In the genomic region with DNA sequence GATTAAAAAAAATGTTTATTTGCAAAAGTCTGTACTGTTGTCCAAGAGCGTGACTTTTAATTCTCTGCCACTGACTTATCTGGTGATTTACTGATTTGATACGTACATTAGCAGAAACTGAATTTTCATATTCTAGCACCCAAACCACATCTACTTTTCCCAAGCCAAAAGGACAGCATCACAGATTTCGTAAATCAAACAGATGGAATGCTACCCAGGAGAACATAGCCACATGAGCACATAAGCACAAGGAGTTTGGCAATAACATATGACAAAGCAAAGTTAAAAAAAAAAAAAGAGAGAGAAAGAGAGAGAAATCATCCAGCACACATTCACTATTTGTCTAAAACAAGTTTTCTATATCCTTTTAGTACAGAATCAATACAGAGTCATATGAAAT, we compare ENCODE assay signal across 34 cellular contexts.
DNase-seq lines count a peak whose midpoint lies in the region; ATAC-seq and TF ChIP-seq lines count a peak whose summit lies in the region.
"Had no signal": no experiment of that assay in that cellular context is flagged by ENCODE, and none has a peak within 500 bp of the region (broad histone marks: within the 10 kb centered on the region; RNA-seq: fewer than 3 reads in every experiment).

No MANE protein-coding gene starts in this region.

- no peaks in the 10 kb centered on the region for H3K4me1 ChIP-seq in upper lobe of right lung
- H3K4me1 ChIP-seq: esophagus squamous epithelium, left lung, pancreas, testis had no signal

- no peak overlapping the region for H3K27ac Mint-ChIP-seq in immature natural killer cell
- H3K27ac Mint-ChIP-seq: activated CD8-positive, alpha-beta memory T cell treated with anti-CD3 and anti-CD28 coated beads, Interleukin-2, amount 10 ng/mL, durations not matched to agents 7 days and 5 days; activated naive CD8-positive, alpha-beta T cell treated with anti-CD3 and anti-CD28 coated beads, Interleukin-2, amount 10 ng/mL, durations not matched to agents 7 days and 5 days; GM23338; T-helper 1 cell treated with Interleukin-12 subunit alpha and Interleukin-12 subunit beta and Interleukin-4 antibody, amounts not matched to agents 30 μg/mL and 1 μg/mL, for 36 hours had no signal

- H3K27ac ChIP-seq in upper lobe of right lung = no peak overlapping the region
- H3K27ac ChIP-seq: BLaER1 treated with 17β-estradiol and CSF1 and Interleukin-3, amounts not matched to agents 10 nM and 100 nM; dorsolateral prefrontal cortex; esophagus squamous epithelium; left lung; pancreas; PC-9; testis had no signal

- intact Hi-C loops in sciatic nerve (cut with DNase I) = no loop called here
- intact Hi-C loops in upper lobe of right lung (cut with DNase I) = no loop called here

- H3K9me3 Mint-ChIP-seq in immature natural killer cell = no peaks in the 10 kb centered on the region
- H3K9me3 Mint-ChIP-seq: activated naive CD8-positive, alpha-beta T cell treated with anti-CD3 and anti-CD28 coated beads, Interleukin-2, amount 10 ng/mL, durations not matched to agents 7 days and 5 days; central memory CD8-positive, alpha-beta T cell; neural crest cell had no signal

- no peak overlapping the region for H3K4me3 ChIP-seq in upper lobe of right lung
- H3K4me3 ChIP-seq: BLaER1 treated with 17β-estradiol and CSF1 and Interleukin-3, amounts not matched to agents 10 nM and 100 nM; dorsolateral prefrontal cortex; esophagus squamous epithelium; GM23338; left lung; pancreas; PC-9; testis had no signal

- H3K4me3 Mint-ChIP-seq in immature natural killer cell = no peak overlapping the region
- H3K4me3 Mint-ChIP-seq: activated CD8-positive, alpha-beta memory T cell treated with anti-CD3 and anti-CD28 coated beads, Interleukin-2, amount 10 ng/mL, durations not matched to agents 7 days and 5 days; activated naive CD8-positive, alpha-beta T cell treated with anti-CD3 and anti-CD28 coated beads, Interleukin-2, amount 10 ng/mL, durations not matched to agents 7 days and 5 days; central memory CD8-positive, alpha-beta T cell; GM23338; neural crest cell; T-helper 1 cell treated with Interleukin-12 subunit alpha and Interleukin-12 subunit beta and Interleukin-4 antibody, amounts not matched to agents 30 μg/mL and 1 μg/mL, for 36 hours had no signal

- H3K4me1 Mint-ChIP-seq in immature natural killer cell = peaks cover 15 to 19% of the 10 kb centered on the region in 2 donors
- H3K4me1 Mint-ChIP-seq: GM23338, neural crest cell had no signal

- ATAC-seq in sciatic nerve (peak; percentile 78), upper lobe of right lung (no peak)
- ATAC-seq: activated CD8-positive, alpha-beta memory T cell treated with anti-CD3 and anti-CD28 coated beads, Interleukin-2, amount 10 ng/mL, durations not matched to agents 7 days and 5 days; GM23338; left lung; pancreas; stimulated activated naive CD8-positive, alpha-beta T cell treated with anti-CD3 and anti-CD28 coated beads, Interleukin-15, Interleukin-2, amounts not matched to agents 100 U/mL and 50 U/mL, for 24 hours had no signal

- TF ChIP-seq CTCF in upper lobe of right lung (IDR thresholded peaks at IDR 0.05) = no peak

- no peaks in the 10 kb centered on the region for H3K27me3 ChIP-seq in upper lobe of right lung
- H3K27me3 ChIP-seq: BLaER1 treated with 17β-estradiol and CSF1 and Interleukin-3, amounts not matched to agents 10 nM and 100 nM; dorsolateral prefrontal cortex; esophagus squamous epithelium; left lung; pancreas; testis had no signal

- H3K27me3 Mint-ChIP-seq in immature natural killer cell (ENCODE audit: low read depth in 3 of 3) = peaks cover 0 to 12% (median 2%) of the 10 kb centered on the region in 3 donors
- H3K27me3 Mint-ChIP-seq: activated naive CD8-positive, alpha-beta T cell treated with anti-CD3 and anti-CD28 coated beads, Interleukin-2, amount 10 ng/mL, durations not matched to agents 7 days and 5 days had no signal

- no peaks in the 10 kb centered on the region for H3K36me3 Mint-ChIP-seq in immature natural killer cell

- DNase-seq in AG20443 (ENCODE audit: low spot score) = peak; percentile 57
- peak; percentile 53 for DNase-seq in MV-4-11 (lab: John Stamatoyannopoulos, UW)
- DNase-seq in fibroblast of gingiva (ENCODE audit: low read depth) = peak; percentile 88
- no peak for DNase-seq in sciatic nerve (ENCODE audit: low spot score)
- DNase-seq in HuH-7 (ENCODE audit: low spot score) = no peak
- no peak for DNase-seq in immature natural killer cell
- DNase-seq in upper lobe of right lung = no peak
- no peak for DNase-seq in NCI-H2107 (lab: John Stamatoyannopoulos, UW)
- DNase-seq: activated CD8-positive, alpha-beta memory T cell treated with anti-CD3 and anti-CD28 coated beads, Interleukin-2, amount 10 ng/mL, durations not matched to agents 7 days and 5 days; activated gamma-delta T cell treated with Interleukin-2 at 50 U/mL for 16 hours; activated naive CD8-positive, alpha-beta T cell treated with anti-CD3 and anti-CD28 coated beads, Interleukin-2, amount 10 ng/mL, durations not matched to agents 7 days and 5 days; activated T-cell treated with anti-CD3 and anti-CD28 coated beads, Interleukin-2, amount 50 U/mL, for 48 hours; dorsolateral prefrontal cortex; esophagus squamous epithelium; glutamatergic neuron; islet precursor cell; KBM-7; left lung; MM.1S; NCI-H1417 treated with DMSO at 0.1 percent for 48 hours; NCI-H2029 treated with DMSO at 0.1 percent for 48 hours; NCI-H2227 treated with DMSO at 0.1 percent for 48 hours; NCI-H526 treated with DMSO at 0.1 percent for 48 hours; pancreas; PC-9; SK-N-SH; stimulated activated CD4-positive, alpha-beta T cell treated with anti-CD3 and anti-CD28 coated beads, Interleukin-1b, Interleukin-23, amount 100 ng/mL, for 48 hours; stimulated activated naive CD8-positive, alpha-beta T cell treated with anti-CD3 and anti-CD28 coated beads, Interleukin-15, Interleukin-2, amounts not matched to agents 100 U/mL and 50 U/mL, for 24 hours; testis had no signal

- H3K36me3 ChIP-seq in upper lobe of right lung = no peaks in the 10 kb centered on the region
- H3K36me3 ChIP-seq: BLaER1 treated with 17β-estradiol and CSF1 and Interleukin-3, amounts not matched to agents 10 nM and 100 nM; esophagus squamous epithelium; left lung; pancreas had no signal

- no peaks in the 10 kb centered on the region for H3K9me3 ChIP-seq in upper lobe of right lung
- H3K9me3 ChIP-seq: esophagus squamous epithelium, left lung, pancreas, SK-N-SH, testis had no signal

Comparison
In these comparisons a context has a peak if more than half of its experiments do, and no peak if none do; other contexts are left out.
1. DNase-seq: peak in AG20443 (single experiment), MV-4-11 (single experiment) and fibroblast of gingiva (single experiment); none in sciatic nerve (single experiment), HuH-7 (single experiment), immature natural killer cell (0 of 3), upper lobe of right lung (single experiment) and NCI-H2107 (single experiment).